ENCODE assay signal across 31 cellular contexts in the genomic region with DNA sequence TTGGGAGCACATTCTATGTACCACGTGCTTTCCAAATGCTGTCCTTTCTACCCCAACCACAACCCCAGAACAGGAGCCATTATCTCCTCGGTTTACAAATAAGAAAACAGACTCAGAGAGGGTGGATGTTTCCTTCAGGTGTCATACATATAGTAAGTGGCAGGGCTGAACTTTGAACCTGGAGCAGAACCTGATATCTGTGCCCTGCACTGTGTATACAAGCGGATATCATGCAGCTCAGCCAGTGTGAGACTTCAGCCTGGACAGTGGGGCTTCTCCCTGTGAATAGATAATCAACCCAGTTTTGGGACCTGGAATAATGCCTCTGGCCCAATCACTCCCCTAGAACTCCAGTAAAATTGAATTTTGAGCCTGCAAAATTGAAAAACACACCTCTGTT.
"Had no signal": no experiment of that assay in that cellular context is flagged by ENCODE, and none has a peak within 500 bp of the region (broad histone marks: within the 10 kb centered on the region; RNA-seq: fewer than 3 reads in every experiment).

No MANE protein-coding gene starts in this region.

- H2AFZ ChIP-seq: hepatocyte had no signal

- FAIRE-seq: keratinocyte, pancreas had no signal

- DNase-seq: kidney glomerular epithelial cell; left cardiac atrium; left lung; lower lobe of right lung; mammary epithelial cell; mesenchymal stem cell; midbrain; mucosa of descending colon; naive thymus-derived CD8-positive, alpha-beta T cell; nucleus accumbens; pancreas; retina; right cardiac atrium; sigmoid colon; stimulated activated CD4-positive, alpha-beta T cell treated with anti-CD3 and anti-CD28 coated beads, Interleukin-12 subunit alpha, Interleukin-12 subunit beta, amount 100 ng/mL, for 4 hours; stimulated activated CD4-positive, alpha-beta T cell treated with anti-CD3 and anti-CD28 coated beads, Interleukin-15, amount 100 ng/mL, for 24 hours; stimulated activated CD4-positive, alpha-beta T cell treated with anti-CD3 and anti-CD28 coated beads, Interleukin-2, amount 100 ng/mL, for 24 hours; stimulated activated CD4-positive, alpha-beta T cell treated with anti-CD3 and anti-CD28 coated beads, Interleukin-4, amount 100 ng/mL, for 1 hour; stimulated activated naive B cell treated with anti-CD40 and anti-IgM and Interleukin-4, amounts not matched to agents 10 μg/mL and 1 μg/mL and 100 μg/mL, for 72 hours; stimulated activated naive CD8-positive, alpha-beta T cell treated with anti-CD3 and anti-CD28 coated beads, Interleukin-15, Interleukin-2, amounts not matched to agents 100 U/mL and 50 U/mL, for 24 hours; stomach; testis; thyroid gland; transverse colon; upper lobe of left lung had no signal

- H3K4me3 Mint-ChIP-seq: naive thymus-derived CD8-positive, alpha-beta T cell; nephron; neural crest cell; stimulated activated naive B cell treated with anti-CD40 and anti-IgM and Interleukin-4, amounts not matched to agents 10 μg/mL and 1 μg/mL and 100 μg/mL, for 72 hours had no signal

- H3K4me1 ChIP-seq: left lung, lower lobe of right lung, prostate gland, sigmoid colon, stomach, testis, transverse colon, upper lobe of left lung, vagina had no signal

- H3K27me3 ChIP-seq: hepatocyte, left lung, pancreas, sigmoid colon, stomach, testis, thyroid gland, transverse colon, upper lobe of left lung, vagina had no signal

- ATAC-seq: left cardiac atrium; left lung; mucosa of descending colon; naive thymus-derived CD8-positive, alpha-beta T cell; stimulated activated naive B cell treated with anti-CD40 and anti-IgM and Interleukin-4, amounts not matched to agents 10 μg/mL and 1 μg/mL and 100 μg/mL, for 72 hours; stimulated activated naive CD8-positive, alpha-beta T cell treated with anti-CD3 and anti-CD28 coated beads, Interleukin-15, Interleukin-2, amounts not matched to agents 100 U/mL and 50 U/mL, for 24 hours had no signal

- H3K27ac Mint-ChIP-seq: naive thymus-derived CD8-positive, alpha-beta T cell; nephron; stimulated activated naive B cell treated with anti-CD40 and anti-IgM and Interleukin-4, amounts not matched to agents 10 μg/mL and 1 μg/mL and 100 μg/mL, for 72 hours had no signal

- H3K36me3 Mint-ChIP-seq: naive thymus-derived CD8-positive, alpha-beta T cell; stimulated activated naive B cell treated with anti-CD40 and anti-IgM and Interleukin-4, amounts not matched to agents 10 μg/mL and 1 μg/mL and 100 μg/mL, for 72 hours had no signal

- H3K4me1 Mint-ChIP-seq: naive thymus-derived CD8-positive, alpha-beta T cell; neural crest cell; stimulated activated naive B cell treated with anti-CD40 and anti-IgM and Interleukin-4, amounts not matched to agents 10 μg/mL and 1 μg/mL and 100 μg/mL, for 72 hours had no signal

- H3K4me3 ChIP-seq: hepatocyte, left lung, lower lobe of right lung, mucosa of descending colon, pancreas, prostate gland, sigmoid colon, stomach, testis, thyroid gland, transverse colon, upper lobe of left lung, vagina had no signal

- H3K36me3 ChIP-seq: left lung, lower lobe of right lung, pancreas, prostate gland, sigmoid colon, stomach, thyroid gland, transverse colon, upper lobe of left lung, vagina had no signal

- H3K4me2 ChIP-seq: hepatocyte had no signal

- H3K27ac ChIP-seq: hepatocyte, left lung, lower lobe of right lung, pancreas, prostate gland, sigmoid colon, stomach, testis, thyroid gland, transverse colon, upper lobe of left lung, vagina had no signal

- H3K9me3 ChIP-seq: left lung, lower lobe of right lung, mucosa of descending colon, pancreas, prostate gland, sigmoid colon, testis, thyroid gland, transverse colon, upper lobe of left lung, vagina had no signal

- H3K79me2 ChIP-seq: hepatocyte had no signal
